Comparison of ENCODE assay signal across 7 cellular contexts in genomic region chr17:74368341-74369152, GRCh38. TPM values are rescaled to one million over a fixed set of nuclear protein-coding genes. Genes with fewer than 3 reads are reported as not detected.
DNase-seq lines count a peak whose midpoint lies in the region; ATAC-seq, FAIRE-seq and TF ChIP-seq lines count a peak whose summit lies in the region.

No MANE protein-coding gene starts in this region.

- WGBS in mammary epithelial cell (ENCODE audit: low coverage, missing lambda C conversion rate): 9% methylated on average over 8 of the region's 14 CpGs

- H3K27ac ChIP-seq in mammary epithelial cell (ENCODE audit: insufficient read depth, low read depth, low read length) (no peak overlapping the region), kidney (ENCODE audit: low read depth in 2 of 2, low read length in 2 of 2) (no peak overlapping the region)

- dilution Hi-C loops in mammary epithelial cell (cut with HindIII; ENCODE audit: low sequenced_read_pairs): no loop called here

- FAIRE-seq in kidney (lab: Jason Lieb, UNC): no peak

- no peak overlapping the region for H3K4me2 ChIP-seq in mammary epithelial cell (ENCODE audit: insufficient read depth, low read depth, low read length)

- H4K20me1 ChIP-seq in mammary epithelial cell (ENCODE audit: insufficient read depth, low read length): no peaks in the 10 kb centered on the region

- intact Hi-C loops in mammary epithelial cell (cut with micrococcal nuclease): loop anchor here (1.0 to 2.0 kb wide), 4 partner anchors 68 to 156 kb away; partner anchors contain the start of gene TTYH2
- intact Hi-C loops in kidney (cut with DNase I): loop anchor here (10.0 kb wide), 1 partner anchor 64 kb away; no protein-coding TSS in a partner anchor

- no TSS peak for BruUV-seq in mammary epithelial cell (replicated peaks; lab: Mats Ljungman, UMichigan)

- in situ Hi-C loops in mammary epithelial cell (cut with MboI; ENCODE audit: low sequenced_read_pairs in 2 of 2): no loop called here

- no peak overlapping the region for H3K4me3 ChIP-seq in mammary epithelial cell (replicated peaks in 1 of 3; ENCODE audit: insufficient read depth in 1 of 3, low read depth in 2 of 3, low read length in 3 of 3)
- no peak overlapping the region for H3K4me3 ChIP-seq in kidney (ENCODE audit: low read length in 2 of 2)

- H3K9me3 ChIP-seq in mammary epithelial cell (replicated peaks; ENCODE audit: insufficient read depth, low read length) (no peaks in the 10 kb centered on the region), kidney (ENCODE audit: control insufficient read depth in 1 of 2, low read length in 2 of 2) (no peaks in the 10 kb centered on the region)

- H3K4me1 ChIP-seq in mammary epithelial cell (ENCODE audit: insufficient read depth, low read length) (no peaks in the 10 kb centered on the region), kidney (ENCODE audit: control insufficient read depth in 1 of 2, insufficient read depth in 1 of 2, low read depth in 1 of 2, low read length in 2 of 2) (no peaks in the 10 kb centered on the region)

- no peaks in the 10 kb centered on the region for H3K36me3 ChIP-seq in mammary epithelial cell (ENCODE audit: insufficient read depth, low read length)
- H3K36me3 ChIP-seq in kidney (ENCODE audit: control insufficient read depth in 1 of 2, insufficient read depth in 2 of 2, low read length in 2 of 2): no peaks in the 10 kb centered on the region

- H2AFZ ChIP-seq in mammary epithelial cell (ENCODE audit: low read depth, low read length): no peak overlapping the region

- TF ChIP-seq CTCF in GM12872 (IDR thresholded peaks at IDR 0.05; ENCODE audit: insufficient read depth, low read depth, low read length): peak; percentile 95
- TF ChIP-seq CTCF in mammary epithelial cell (conservative IDR thresholded peaks at IDR 0.05 in 1 of 2, IDR thresholded peaks at IDR 0.05 in 1 of 2; ENCODE audit: extremely low read depth in 1 of 2, insufficient read depth in 1 of 2, low read depth in 1 of 2, low read length in 2 of 2): peak; percentile 85 to 96
- peak; percentile 88 for TF ChIP-seq CTCF in kidney (IDR thresholded peaks at IDR 0.05; ENCODE audit: borderline replicate concordance, extremely low read depth, insufficient read depth)

- no peak for ATAC-seq in HG02798 (IDR thresholded peaks at IDR 0.05; ENCODE audit: poor library complexity, unreplicated experiment)

- peak; percentile 80 for DNase-seq in NCI-H1694 (lab: John Stamatoyannopoulos, UW)
- peak; percentile 35 to 60 (median 52) for DNase-seq in activated CD4-positive, CD25-positive, alpha-beta regulatory T cell (lab: John Stamatoyannopoulos, UW)
- DNase-seq in mammary epithelial cell: peak; percentile 45
- no peak for DNase-seq in kidney
- DNase-seq in stimulated activated CD4-positive, alpha-beta T cell treated with anti-CD3 and anti-CD28 coated beads, Interleukin-1b, Interleukin-23, amount 100 ng/mL, for 24 hours (ENCODE audit: low read depth in 4 of 4, low spot score in 1 of 4): peak; percentile 59 to 68 (median 62)

- CTCF ChIA-PET in mammary epithelial cell (lab: Charles Lee; ENCODE audit: low non-redundant PET): interaction anchor here (0.6 kb wide), 2 partner anchors 65 to 183 kb away, joined by 6 to 11 read pairs; no protein-coding TSS in a partner anchor

- H3K27me3 ChIP-seq in mammary epithelial cell (ENCODE audit: insufficient read depth, low read length): peaks cover 1% of the 10 kb centered on the region

- H3K9ac ChIP-seq in mammary epithelial cell (ENCODE audit: insufficient read depth, low read length): no peak overlapping the region
- H3K9ac ChIP-seq in kidney (ENCODE audit: low read length in 2 of 2): no peak overlapping the region

- no peaks in the 10 kb centered on the region for H3K79me2 ChIP-seq in mammary epithelial cell (ENCODE audit: insufficient read depth, low read length)

RNA-seq across cellular contexts. Expression of gene GPR142, which starts 1.2 kb away (rescaled TPM):
- total RNA-seq in mammary epithelial cell (not detected), kidney (not detected)
- polyA plus RNA-seq in mammary epithelial cell (not detected), kidney (ENCODE audit: insufficient read depth, low read depth, low replicate concordance) (not detected)
- not detected for polyA minus RNA-seq in mammary epithelial cell

RNA-seq across cellular contexts. Expression of gene BTBD17, which starts 6.9 kb away (rescaled TPM):
- not detected for total RNA-seq in mammary epithelial cell
- polyA plus RNA-seq in mammary epithelial cell: not detected
- not detected for polyA minus RNA-seq in mammary epithelial cell
- total RNA-seq in kidney: not detected
- not detected for polyA plus RNA-seq in kidney (ENCODE audit: insufficient read depth, low read depth, low replicate concordance)

RNA-seq across cellular contexts. Expression of gene KIF19, which starts 42.5 kb away (rescaled TPM):
- total RNA-seq in mammary epithelial cell (not detected), kidney (0.85 TPM)
- polyA plus RNA-seq in mammary epithelial cell (not detected), kidney (ENCODE audit: insufficient read depth, low read depth, low replicate concordance) (not detected)
- polyA minus RNA-seq in mammary epithelial cell: not detected
